In the genomic region with DNA sequence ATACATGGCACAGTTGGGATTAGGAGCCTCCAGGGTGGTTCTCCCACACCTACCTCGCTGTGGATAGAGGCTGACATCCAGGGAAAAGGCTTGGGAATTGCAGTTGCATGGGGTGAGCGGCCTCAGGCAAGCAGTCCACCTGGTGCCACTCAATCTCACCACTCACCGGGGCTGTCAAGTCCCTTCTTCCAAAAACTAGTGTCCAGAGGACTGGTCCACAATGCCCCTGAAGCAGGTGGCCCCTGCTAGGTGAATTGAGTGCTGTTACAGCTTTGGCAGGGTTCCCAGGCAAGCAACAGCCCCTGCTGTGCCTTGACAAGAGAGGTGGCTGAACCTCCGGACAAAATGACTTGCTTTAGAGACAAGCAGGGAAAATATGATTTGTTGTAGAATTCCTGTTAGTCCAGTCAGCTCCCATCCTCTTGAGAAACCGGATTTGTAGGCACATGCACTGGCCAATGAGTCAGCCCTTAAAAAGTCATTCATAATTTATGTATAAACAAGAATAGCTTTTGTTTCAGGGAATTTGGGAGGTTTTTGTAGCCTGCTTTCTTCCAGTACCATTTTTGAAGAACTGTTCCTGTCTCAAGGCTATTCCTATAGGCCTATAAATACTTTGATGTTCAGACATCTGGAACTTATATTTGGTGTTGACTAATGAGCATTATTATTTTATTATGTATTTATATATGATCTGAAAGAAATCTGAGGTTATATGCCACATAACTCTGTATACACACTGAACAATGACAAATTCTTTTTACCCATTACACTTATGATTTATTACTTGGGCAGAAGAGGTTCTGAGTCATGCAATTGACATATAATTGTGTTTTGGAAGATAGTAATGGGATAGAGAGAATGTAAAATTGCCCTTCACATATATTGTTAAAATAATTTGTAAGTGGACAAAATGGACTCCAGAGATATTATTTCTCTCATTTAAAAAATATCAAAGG, we compare ENCODE assay signal across 10 cellular contexts.
DNase-seq lines count a peak whose midpoint lies in the region; ATAC-seq and TF ChIP-seq lines count a peak whose summit lies in the region.
"Had no signal": no experiment of that assay in that cellular context is flagged by ENCODE, and none has a peak within 500 bp of the region (broad histone marks: within the 10 kb centered on the region; RNA-seq: fewer than 3 reads in every experiment).

No MANE protein-coding gene starts in this region.

- no peaks in the 10 kb centered on the region for H4K20me1 ChIP-seq in SK-N-SH (ENCODE audit: insufficient read depth)

- TF ChIP-seq POLR2A in upper lobe of left lung (IDR thresholded peaks at IDR 0.05), result no peak

- H3K9me3 ChIP-seq in SK-N-SH, result no peaks in the 10 kb centered on the region
- no peaks in the 10 kb centered on the region for H3K9me3 ChIP-seq in upper lobe of left lung
- H3K9me3 ChIP-seq in CD4-positive, alpha-beta T cell (ENCODE audit: control insufficient read depth, low read length), result no peaks in the 10 kb centered on the region

- H3K4me2 ChIP-seq in SK-N-SH, result peak overlapping the region; percentile 93

- no peak overlapping the region for H3K4me3 Mint-ChIP-seq in CD4-positive, alpha-beta T cell
- H3K4me3 Mint-ChIP-seq: memory B cell; stimulated activated naive B cell treated with anti-CD40 and anti-IgM and Interleukin-4, amounts not matched to agents 10 μg/mL and 1 μg/mL and 100 μg/mL, for 72 hours had no signal

- intact Hi-C loops in CD4-positive, alpha-beta T cell (cut with DNase I, micrococcal nuclease), result no loop called here

- peaks cover 9% of the 10 kb centered on the region for H3K9me3 Mint-ChIP-seq in CD4-positive, alpha-beta T cell
- H3K9me3 Mint-ChIP-seq: stimulated activated naive B cell treated with anti-CD40 and anti-IgM and Interleukin-4, amounts not matched to agents 10 μg/mL and 1 μg/mL and 100 μg/mL, for 72 hours had no signal

- H3K9ac ChIP-seq in SK-N-SH, result peak overlapping the region; percentile 72

- CTCF ChIA-PET in SK-N-SH (lab: Yijun Ruan, JAX), result no interaction called here
- CTCF ChIA-PET in CD4-positive, alpha-beta T cell (lab: Charles Lee), result no interaction called here

- POLR2A ChIA-PET in SK-N-SH (lab: Yijun Ruan, JAX), result no interaction called here
- POLR2A ChIA-PET in CD4-positive, alpha-beta T cell (lab: Charles Lee), result no interaction called here

- H3K79me2 ChIP-seq in SK-N-SH (ENCODE audit: insufficient read depth), result no peaks in the 10 kb centered on the region

- no peaks in the 10 kb centered on the region for H3K27me3 ChIP-seq in SK-N-SH (ENCODE audit: insufficient read depth)
- no peaks in the 10 kb centered on the region for H3K27me3 ChIP-seq in upper lobe of left lung
- H3K27me3 ChIP-seq in CD4-positive, alpha-beta T cell (ENCODE audit: control insufficient read depth, insufficient read depth, low read length), result no peaks in the 10 kb centered on the region

- TF ChIP-seq EP300 in Ishikawa (IDR thresholded peaks at IDR 0.05; ENCODE audit: borderline replicate concordance) (peak; percentile 97), SK-N-SH (IDR thresholded peaks at IDR 0.05; ENCODE audit: borderline replicate concordance in 1 of 2, low read depth in 1 of 2, low read length in 1 of 2) (peak; percentile 50 to 95), upper lobe of left lung (IDR thresholded peaks at IDR 0.05) (no peak)

- H3K36me3 ChIP-seq in SK-N-SH (replicated peaks in 1 of 2; ENCODE audit: control insufficient read depth in 1 of 2, insufficient read depth in 2 of 2, low read length in 1 of 2) (no peaks in the 10 kb centered on the region), upper lobe of left lung (no peaks in the 10 kb centered on the region)

- H3K4me3 ChIP-seq in SK-N-SH (ENCODE audit: low read depth in 2 of 2, low read length in 1 of 2) (peak overlapping the region; percentile 35 to 59; a peak in 3 of 4 replicates), upper lobe of left lung (no peak overlapping the region)

- H3K9me2 ChIP-seq in SK-N-SH, result no peaks in the 10 kb centered on the region

- H3K27ac ChIP-seq in SK-N-SH (ENCODE audit: low read depth in 2 of 2, low read length in 1 of 2), result peak overlapping the region; percentile 16 to 99; a peak in 3 of 4 replicates
- H3K27ac ChIP-seq in upper lobe of left lung, result peak overlapping the region in 1 of 4 donors; percentile 32
- H3K27ac ChIP-seq in CD4-positive, alpha-beta T cell (ENCODE audit: low read depth, low read length), result no peak overlapping the region

- WGBS in SK-N-SH (ENCODE audit: low lambda C conversion rate), result 15% methylated on average over 5 of the region's 5 CpGs
- 65 to 72% methylated on average over 5 of the region's 5 CpGs for WGBS in upper lobe of left lung, 2 donors

- ATAC-seq in upper lobe of left lung (ENCODE audit: low FRiP score in 2 of 2), result peak; percentile 53 to 56
- no peak for ATAC-seq in CD4-positive, alpha-beta T cell (ENCODE audit: poor library complexity)
- ATAC-seq: stimulated activated naive B cell treated with anti-CD40 and anti-IgM and Interleukin-4, amounts not matched to agents 10 μg/mL and 1 μg/mL and 100 μg/mL, for 72 hours had no signal

- no peaks in the 10 kb centered on the region for H3K36me3 Mint-ChIP-seq in CD4-positive, alpha-beta T cell (ENCODE audit: low read depth)
- H3K36me3 Mint-ChIP-seq: memory B cell had no signal

- H2AFZ ChIP-seq in SK-N-SH (ENCODE audit: low read depth), result 0 out of 2 replicates have a peak overlapping the region, but pooled peaks have one; percentile 10

- H3K4me1 Mint-ChIP-seq in CD4-positive, alpha-beta T cell (ENCODE audit: low read depth), result no peaks in the 10 kb centered on the region
- H3K4me1 Mint-ChIP-seq: memory B cell; stimulated activated naive B cell treated with anti-CD40 and anti-IgM and Interleukin-4, amounts not matched to agents 10 μg/mL and 1 μg/mL and 100 μg/mL, for 72 hours had no signal

- H3K27ac Mint-ChIP-seq in CD4-positive, alpha-beta T cell, result no peak overlapping the region
- H3K27ac Mint-ChIP-seq: memory B cell; stimulated activated naive B cell treated with anti-CD40 and anti-IgM and Interleukin-4, amounts not matched to agents 10 μg/mL and 1 μg/mL and 100 μg/mL, for 72 hours had no signal

- no peaks in the 10 kb centered on the region for H3K27me3 Mint-ChIP-seq in CD4-positive, alpha-beta T cell
- H3K27me3 Mint-ChIP-seq: memory B cell had no signal

- peaks cover 43% of the 10 kb centered on the region for H3F3A ChIP-seq in SK-N-SH (replicated peaks; ENCODE audit: insufficient read depth)

- no peak for TF ChIP-seq CTCF in SK-N-SH (IDR thresholded peaks at IDR 0.05)
- no peak for TF ChIP-seq CTCF in upper lobe of left lung (IDR thresholded peaks at IDR 0.05)
- no peak for TF ChIP-seq CTCF in CD4-positive, alpha-beta T cell (IDR thresholded peaks at IDR 0.05)

- no peak for DNase-seq in SK-N-SH
- peak; percentile 52 for DNase-seq in glomerular visceral epithelial cell (ENCODE audit: extremely low spot score)
- peak in 1 of 2 donors; percentile 21 for DNase-seq in upper lobe of left lung
- no peak for DNase-seq in CD4-positive, alpha-beta T cell
- DNase-seq in putamen (ENCODE audit: low spot score), result no peak
- DNase-seq in T-helper 1 cell, result no peak
- DNase-seq: NCI-H1694 treated with DMSO at 0.1 percent for 48 hours; stimulated activated naive B cell treated with anti-CD40 and anti-IgM and Interleukin-4, amounts not matched to agents 10 μg/mL and 1 μg/mL and 100 μg/mL, for 72 hours had no signal

- H3K4me1 ChIP-seq in SK-N-SH (ENCODE audit: control insufficient read depth in 1 of 2, insufficient read depth in 2 of 2, low read depth in 1 of 2, low read length in 1 of 2), result peaks cover 0 to 26% of the 10 kb centered on the region in 2 experiments
- H3K4me1 ChIP-seq in upper lobe of left lung, result peaks cover 0 to 5% (median 1%) of the 10 kb centered on the region in 4 donors

- TF ChIP-seq RAD21 in Ishikawa (IDR thresholded peaks at IDR 0.05; ENCODE audit: low read depth) (no peak), SK-N-SH (IDR thresholded peaks at IDR 0.05; ENCODE audit: low read length) (no peak)

TF ChIP-seq in Ishikawa, 13 proteins besides CTCF, POLR2A, EP300 and RAD21 (continues in another document):
- 0 out of 2 replicates have a peak, but pooled peaks have one; percentile 29 for TF ChIP-seq CREB1 (IDR thresholded peaks at IDR 0.05; ENCODE audit: low read depth)
- TF ChIP-seq, protein P1, sequence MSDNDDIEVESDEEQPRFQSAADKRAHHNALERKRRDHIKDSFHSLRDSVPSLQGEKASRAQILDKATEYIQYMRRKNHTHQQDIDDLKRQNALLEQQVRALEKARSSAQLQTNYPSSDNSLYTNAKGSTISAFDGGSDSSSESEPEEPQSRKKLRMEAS (IDR thresholded peaks at IDR 0.05), result peak; percentile 95
- TF ChIP-seq CEBPB (IDR thresholded peaks at IDR 0.05), result peak; percentile 85

TF ChIP-seq in SK-N-SH, 30 proteins besides CTCF, POLR2A, EP300 and RAD21 (continues in another document):
- TF ChIP-seq, protein P1 (IDR thresholded peaks at IDR 0.05; ENCODE audit: low read depth), result peak; percentile 73
- no peak for TF ChIP-seq SMC3 (IDR thresholded peaks at IDR 0.05; ENCODE audit: low read depth, low read length)
- TF ChIP-seq, protein P2, sequence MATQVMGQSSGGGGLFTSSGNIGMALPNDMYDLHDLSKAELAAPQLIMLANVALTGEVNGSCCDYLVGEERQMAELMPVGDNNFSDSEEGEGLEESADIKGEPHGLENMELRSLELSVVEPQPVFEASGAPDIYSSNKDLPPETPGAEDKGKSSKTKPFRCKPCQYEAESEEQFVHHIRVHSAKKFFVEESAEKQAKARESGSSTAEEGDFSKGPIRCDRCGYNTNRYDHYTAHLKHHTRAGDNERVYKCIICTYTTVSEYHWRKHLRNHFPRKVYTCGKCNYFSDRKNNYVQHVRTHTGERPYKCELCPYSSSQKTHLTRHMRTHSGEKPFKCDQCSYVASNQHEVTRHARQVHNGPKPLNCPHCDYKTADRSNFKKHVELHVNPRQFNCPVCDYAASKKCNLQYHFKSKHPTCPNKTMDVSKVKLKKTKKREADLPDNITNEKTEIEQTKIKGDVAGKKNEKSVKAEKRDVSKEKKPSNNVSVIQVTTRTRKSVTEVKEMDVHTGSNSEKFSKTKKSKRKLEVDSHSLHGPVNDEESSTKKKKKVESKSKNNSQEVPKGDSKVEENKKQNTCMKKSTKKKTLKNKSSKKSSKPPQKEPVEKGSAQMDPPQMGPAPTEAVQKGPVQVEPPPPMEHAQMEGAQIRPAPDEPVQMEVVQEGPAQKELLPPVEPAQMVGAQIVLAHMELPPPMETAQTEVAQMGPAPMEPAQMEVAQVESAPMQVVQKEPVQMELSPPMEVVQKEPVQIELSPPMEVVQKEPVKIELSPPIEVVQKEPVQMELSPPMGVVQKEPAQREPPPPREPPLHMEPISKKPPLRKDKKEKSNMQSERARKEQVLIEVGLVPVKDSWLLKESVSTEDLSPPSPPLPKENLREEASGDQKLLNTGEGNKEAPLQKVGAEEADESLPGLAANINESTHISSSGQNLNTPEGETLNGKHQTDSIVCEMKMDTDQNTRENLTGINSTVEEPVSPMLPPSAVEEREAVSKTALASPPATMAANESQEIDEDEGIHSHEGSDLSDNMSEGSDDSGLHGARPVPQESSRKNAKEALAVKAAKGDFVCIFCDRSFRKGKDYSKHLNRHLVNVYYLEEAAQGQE (IDR thresholded peaks at IDR 0.05; ENCODE audit: low read depth, low read length), result 0 out of 2 replicates have a peak, but pooled peaks have one; percentile 14

Comparison
In these comparisons a context has a peak if more than half of its experiments do, and no peak if none do; other contexts are left out.
1. H3K4me3 ChIP-seq: peak in SK-N-SH (2 of 2); none in upper lobe of left lung (0 of 4).